Comparison of ENCODE assay signal across 16 cellular contexts in the genomic region with DNA sequence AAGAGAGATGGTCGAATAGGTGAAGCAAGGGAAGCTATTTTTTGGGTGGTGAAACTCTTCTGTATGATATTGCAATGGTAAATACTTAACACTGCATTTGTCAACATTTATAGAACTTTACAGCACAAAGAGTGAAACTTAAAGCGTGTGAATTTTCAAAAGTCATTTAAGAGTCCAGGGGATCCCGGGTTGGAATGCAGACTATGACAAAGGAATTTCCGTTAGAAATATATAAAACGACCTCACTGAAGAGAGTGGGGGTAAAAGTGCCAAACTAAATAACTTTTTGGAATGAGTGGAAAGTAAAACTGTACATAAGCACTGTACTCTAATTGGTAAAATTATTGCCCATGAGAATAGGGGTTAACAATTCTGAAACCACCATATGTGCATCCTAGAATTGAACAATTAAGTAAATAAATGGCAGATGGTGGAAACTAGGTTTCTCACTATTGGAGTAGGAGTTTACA.
DNase-seq lines count a peak whose midpoint lies in the region; TF ChIP-seq lines count a peak whose summit lies in the region.
"Had no signal": no experiment of that assay in that cellular context is flagged by ENCODE, and none has a peak within 500 bp of the region (broad histone marks: within the 10 kb centered on the region; RNA-seq: fewer than 3 reads in every experiment).

No MANE protein-coding gene starts in this region.

- no peak for TF ChIP-seq POLR2A in erythroblast (IDR thresholded peaks at IDR 0.05; ENCODE audit: low read length)

- no peak overlapping the region for H3K9ac ChIP-seq in mesenchymal stem cell (ENCODE audit: low read length)

- TF ChIP-seq CTCF in choroid plexus epithelial cell (conservative IDR thresholded peaks at IDR 0.05; ENCODE audit: low read depth, low read length) = no peak

- H2BK120ac ChIP-seq in mesenchymal stem cell (ENCODE audit: low read depth, low read length) = no peak overlapping the region

- peaks cover 14% of the 10 kb centered on the region for H3K9me3 ChIP-seq in mesenchymal stem cell (ENCODE audit: control insufficient read depth, low read length)

- H2BK12ac ChIP-seq in mesenchymal stem cell (ENCODE audit: low read length in 2 of 2) = no peak overlapping the region

- H3K36me3 ChIP-seq in mesenchymal stem cell (ENCODE audit: control insufficient read depth in 1 of 2, insufficient read depth in 2 of 2, low read depth in 1 of 2, low read length in 2 of 2) = peaks cover 0 to 4% of the 10 kb centered on the region in 2 experiments
- H3K36me3 ChIP-seq: left lung had no signal

- H3K27me3 ChIP-seq in mesenchymal stem cell (ENCODE audit: control insufficient read depth in 1 of 2, insufficient read depth in 1 of 2, low read length in 2 of 2) = no peaks in the 10 kb centered on the region
- H3K27me3 ChIP-seq: left lung had no signal

- no peak overlapping the region for H3K18ac ChIP-seq in mesenchymal stem cell (ENCODE audit: low read depth in 1 of 2, low read length in 2 of 2)

- H2AFZ ChIP-seq in mesenchymal stem cell (ENCODE audit: low read depth, low read length) = no peak overlapping the region

- H3K4me2 ChIP-seq in mesenchymal stem cell (ENCODE audit: low read length, poor library complexity, severe bottlenecking) = peak overlapping the region; percentile 9

- H2BK5ac ChIP-seq in mesenchymal stem cell (ENCODE audit: low read depth, low read length, poor library complexity, severe bottlenecking) = no peak overlapping the region

- WGBS in mesenchymal stem cell = 46% methylated on average over 4 of the region's 5 CpGs

- no peak overlapping the region for H4K8ac ChIP-seq in mesenchymal stem cell (ENCODE audit: low read length)

- peak overlapping the region; percentile 17 for H3K27ac ChIP-seq in mesenchymal stem cell (ENCODE audit: low read length, poor library complexity, severe bottlenecking)
- H3K27ac ChIP-seq: left lung, skin epidermis had no signal

- H3K4me1 ChIP-seq in mesenchymal stem cell (ENCODE audit: control insufficient read depth, insufficient read depth, low read depth, low read length) = peaks cover 2% of the 10 kb centered on the region

- no peak overlapping the region for H4K91ac ChIP-seq in mesenchymal stem cell (ENCODE audit: low read length)

- no peak overlapping the region for H2AK5ac ChIP-seq in mesenchymal stem cell (ENCODE audit: low read length, severe bottlenecking)

- H2BK15ac ChIP-seq in mesenchymal stem cell (ENCODE audit: low read depth, poor library complexity, severe bottlenecking) = no peak overlapping the region

- no peaks in the 10 kb centered on the region for H3K79me1 ChIP-seq in mesenchymal stem cell (replicated peaks; ENCODE audit: low read length, poor library complexity, severe bottlenecking)

- H3K4ac ChIP-seq in mesenchymal stem cell (ENCODE audit: low read depth in 1 of 2, low read length in 2 of 2) = no peak overlapping the region

- DNase-seq in DMS 273 treated with DMSO at 0.1 percent for 48 hours (lab: John Stamatoyannopoulos, UW) (peak; percentile 88), NCI-H446 treated with DMSO at 0.1 percent for 48 hours (lab: John Stamatoyannopoulos, UW) (peak; percentile 73), choroid plexus epithelial cell (ENCODE audit: low read depth) (peak; percentile 90), mesenchymal stem cell (no peak), NCI-H146 treated with DMSO at 0.1 percent for 48 hours (lab: John Stamatoyannopoulos, UW; ENCODE audit: unreplicated experiment) (no peak), erythroblast (lab: John Stamatoyannopoulos, UW) (no peak), NCI-H187 (lab: John Stamatoyannopoulos, UW) (no peak), HT-29 (ENCODE audit: low spot score) (no peak)
- DNase-seq: activated T-cell treated with anti-CD3 and anti-CD28 coated beads, Interleukin-2, amount 50 U/mL, for 1 hour; Calu3; effector CD4-positive, alpha-beta T cell; GDM1; left lung; NCI-H1092 had no signal

- no peak overlapping the region for H3K4me3 ChIP-seq in choroid plexus epithelial cell (ENCODE audit: low read depth, low read length)
- H3K4me3 ChIP-seq in mesenchymal stem cell (ENCODE audit: insufficient read depth in 1 of 2, low read depth in 1 of 2, low read length in 2 of 2) = no peak overlapping the region
- H3K4me3 ChIP-seq: K562, left lung, skin epidermis had no signal

- no peak overlapping the region for H3K23ac ChIP-seq in mesenchymal stem cell (ENCODE audit: low read length in 2 of 2)

- no peak overlapping the region for H3K14ac ChIP-seq in mesenchymal stem cell (ENCODE audit: low read length in 2 of 2)

Comparison
In these comparisons a context has a peak if more than half of its experiments do, and no peak if none do; other contexts are left out.
1. DNase-seq: peak in DMS 273 treated with DMSO at 0.1 percent for 48 hours (single experiment), NCI-H446 treated with DMSO at 0.1 percent for 48 hours (single experiment) and choroid plexus epithelial cell (single experiment); none in mesenchymal stem cell (single experiment), NCI-H146 treated with DMSO at 0.1 percent for 48 hours (single experiment), erythroblast (0 of 2), NCI-H187 (0 of 2) and HT-29 (single experiment).